25 cellular contexts compared by ENCODE assay signal in genomic region chr7:80182630-80183276, GRCh38. TPM values are rescaled to one million over a fixed set of nuclear protein-coding genes. Genes with fewer than 3 reads are reported as not detected.
DNase-seq lines count a peak whose midpoint lies in the region; ATAC-seq and TF ChIP-seq lines count a peak whose summit lies in the region.
"Had no signal": no experiment of that assay in that cellular context is flagged by ENCODE, and none has a peak within 500 bp of the region (broad histone marks: within the 10 kb centered on the region; RNA-seq: fewer than 3 reads in every experiment).

No MANE protein-coding gene starts in this region.

- H2BK15ac ChIP-seq in H9 (ENCODE audit: low read depth, low read length) (no peak overlapping the region), mesenchymal stem cell (ENCODE audit: low read depth, poor library complexity, severe bottlenecking) (no peak overlapping the region)

- no peak overlapping the region for H2BK12ac ChIP-seq in H9 (ENCODE audit: insufficient read length, low read depth, low read length)
- H2BK12ac ChIP-seq in mesenchymal stem cell (ENCODE audit: low read length in 2 of 2), result no peak overlapping the region

- H3K56ac ChIP-seq in H9 (ENCODE audit: insufficient read length, low read depth, low read length), result no peak overlapping the region

- H3K4me2 ChIP-seq in H9 (ENCODE audit: insufficient read depth, insufficient read length, low read length) (peak overlapping the region; percentile 72), mesenchymal stem cell (ENCODE audit: low read length, poor library complexity, severe bottlenecking) (no peak overlapping the region)
- H3K4me2 ChIP-seq: neural progenitor cell had no signal

- no peak for TF ChIP-seq CTCF in H9 (conservative IDR thresholded peaks at IDR 0.05)
- no peak for TF ChIP-seq CTCF in RWPE2 (IDR thresholded peaks at IDR 0.05; ENCODE audit: poor library complexity, severe bottlenecking)
- TF ChIP-seq CTCF in endodermal cell (conservative IDR thresholded peaks at IDR 0.05), result no peak

- H3K4me1 Mint-ChIP-seq in H9, result peaks cover 58 to 78% of the 10 kb centered on the region in 2 experiments
- H3K4me1 Mint-ChIP-seq in endodermal cell, result peaks cover 29% of the 10 kb centered on the region
- peaks cover 16% of the 10 kb centered on the region for H3K4me1 Mint-ChIP-seq in activated CD4-positive, alpha-beta T cell treated with anti-CD3 and anti-CD28 coated beads for 36 hours
- H3K4me1 Mint-ChIP-seq in activated T-cell treated with anti-CD3 and anti-CD28 coated beads, Interleukin-2, amount 50 U/mL, for 72 hours (ENCODE audit: low read depth), result peaks cover 14% of the 10 kb centered on the region
- H3K4me1 Mint-ChIP-seq: activated B cell treated with CpG ODN at 0.5 μM for 24 hours; activated T-helper 17 cell treated with anti-CD3 and anti-CD28 coated beads, Interleukin-2, amount 50 U/mL, for 72 hours had no signal

- H2AK5ac ChIP-seq in H9 (ENCODE audit: insufficient read length, low read length), result no peak overlapping the region
- H2AK5ac ChIP-seq in mesenchymal stem cell (ENCODE audit: low read length, severe bottlenecking), result no peak overlapping the region

- POLR2A ChIA-PET in activated CD4-positive, alpha-beta T cell treated with anti-CD3 and anti-CD28 coated beads for 36 hours (lab: Charles Lee), result no interaction called here

- WGBS in H9 (ENCODE audit: extremely low coverage, insufficient read length, low lambda C conversion rate), result no CpG with 5 or more reads among the region's 3 CpGs
- 52% methylated on average over 2 of the region's 3 CpGs; no CpG with 5 or more reads in 1 of the 2 experiments for WGBS in endodermal cell (ENCODE audit: insufficient coverage in 1 of 2, insufficient read length in 1 of 2), 2 experiments
- 33% methylated on average over 1 of the region's 3 CpGs for WGBS in mesenchymal stem cell

- H3K4me3 Mint-ChIP-seq in H9, result no peak overlapping the region
- no peak overlapping the region for H3K4me3 Mint-ChIP-seq in endodermal cell
- no peak overlapping the region for H3K4me3 Mint-ChIP-seq in activated CD4-positive, alpha-beta T cell treated with anti-CD3 and anti-CD28 coated beads for 36 hours
- no peak overlapping the region for H3K4me3 Mint-ChIP-seq in activated T-cell treated with anti-CD3 and anti-CD28 coated beads, Interleukin-2, amount 50 U/mL, for 72 hours
- H3K4me3 Mint-ChIP-seq: activated B cell treated with CpG ODN at 0.5 μM for 24 hours; activated naive CD4-positive, alpha-beta T cell treated with anti-CD3 and anti-CD28 coated beads, Interleukin-2, amount 50 U/mL, for 24 hours; activated T-helper 17 cell treated with anti-CD3 and anti-CD28 coated beads, Interleukin-2, amount 50 U/mL, for 72 hours; neural progenitor cell; stimulated activated naive CD8-positive, alpha-beta T cell treated with anti-CD3 and anti-CD28 coated beads, Interleukin-15, Interleukin-2, amounts not matched to agents 100 ng/mL and 50 ng/mL, for 24 hours had no signal

- H3K9ac ChIP-seq in H9 (ENCODE audit: extremely low read depth, insufficient read length, low read length) (no peak overlapping the region), endodermal cell (ENCODE audit: extremely low read depth, low read length, poor library complexity, severe bottlenecking) (no peak overlapping the region), mesenchymal stem cell (ENCODE audit: low read length) (no peak overlapping the region)
- H3K9ac ChIP-seq: neural progenitor cell had no signal

- H3K14ac ChIP-seq in H9 (ENCODE audit: insufficient read depth, low read length) (no peak overlapping the region), mesenchymal stem cell (ENCODE audit: low read length in 2 of 2) (no peak overlapping the region)

- no peak overlapping the region for H2BK120ac ChIP-seq in H9 (ENCODE audit: low read depth, low read length, poor library complexity, severe bottlenecking)
- H2BK120ac ChIP-seq in mesenchymal stem cell (ENCODE audit: low read depth, low read length), result no peak overlapping the region

- no peak overlapping the region for H4K8ac ChIP-seq in H9 (replicated peaks; ENCODE audit: insufficient read length, low read depth, low read length)
- H4K8ac ChIP-seq in mesenchymal stem cell (ENCODE audit: low read length), result no peak overlapping the region

- H3K36me3 ChIP-seq in RWPE2 (ENCODE audit: low read depth) (0 out of 2 replicates have a peak, but pooled peaks cover 2% of the 10 kb centered on the region), endodermal cell (ENCODE audit: control insufficient read depth, insufficient read depth, low read length) (no peaks in the 10 kb centered on the region), mesenchymal stem cell (ENCODE audit: control insufficient read depth in 1 of 2, insufficient read depth in 2 of 2, low read depth in 1 of 2, low read length in 2 of 2) (no peaks in the 10 kb centered on the region)
- H3K36me3 ChIP-seq: neural progenitor cell, sigmoid colon, tibial nerve had no signal

- no peak overlapping the region for H4K5ac ChIP-seq in H9 (ENCODE audit: insufficient read length, low read depth, low read length)

- H3K4ac ChIP-seq in H9 (ENCODE audit: low read depth, low read length) (no peak overlapping the region), mesenchymal stem cell (ENCODE audit: low read depth in 1 of 2, low read length in 2 of 2) (no peak overlapping the region)

- H4K20me1 ChIP-seq in H9 (ENCODE audit: control insufficient read depth, insufficient read depth, insufficient read length), result no peaks in the 10 kb centered on the region

- peaks cover 23% of the 10 kb centered on the region for H3K4me1 ChIP-seq in H9 (ENCODE audit: insufficient read depth, low read length)
- H3K4me1 ChIP-seq in RWPE2 (ENCODE audit: insufficient read depth, poor library complexity, severe bottlenecking), result peaks cover 10% of the 10 kb centered on the region
- H3K4me1 ChIP-seq in endodermal cell (ENCODE audit: control insufficient read depth, insufficient read depth, low read length), result no peaks in the 10 kb centered on the region
- no peaks in the 10 kb centered on the region for H3K4me1 ChIP-seq in mesenchymal stem cell (ENCODE audit: control insufficient read depth, insufficient read depth, low read depth, low read length)

- no peaks in the 10 kb centered on the region for H3K9me3 ChIP-seq in H9 (ENCODE audit: control insufficient read depth, low read depth, low read length)
- H3K9me3 ChIP-seq in RWPE2 (ENCODE audit: severe bottlenecking), result no peaks in the 10 kb centered on the region
- no peaks in the 10 kb centered on the region for H3K9me3 ChIP-seq in endodermal cell (ENCODE audit: control insufficient read depth, low read length)
- H3K9me3 ChIP-seq in mesenchymal stem cell (ENCODE audit: control insufficient read depth, low read length), result no peaks in the 10 kb centered on the region
- H3K9me3 ChIP-seq: sigmoid colon, tibial nerve had no signal

- no peaks in the 10 kb centered on the region for H3K23me2 ChIP-seq in H9 (ENCODE audit: insufficient read length, low read depth, low read length, poor library complexity, severe bottlenecking)

- H3K9me3 Mint-ChIP-seq in H9 (no peaks in the 10 kb centered on the region), endodermal cell (no peaks in the 10 kb centered on the region)
- peaks cover 2% of the 10 kb centered on the region for H3K9me3 Mint-ChIP-seq in activated CD4-positive, alpha-beta T cell treated with anti-CD3 and anti-CD28 coated beads for 36 hours (ENCODE audit: low read depth)
- peaks cover 0 to 1% of the 10 kb centered on the region in 2 donors for H3K9me3 Mint-ChIP-seq in activated T-cell treated with anti-CD3 and anti-CD28 coated beads, Interleukin-2, amount 50 U/mL, for 72 hours
- H3K9me3 Mint-ChIP-seq: activated B cell treated with CpG ODN at 0.5 μM for 24 hours; activated naive CD4-positive, alpha-beta T cell treated with anti-CD3 and anti-CD28 coated beads, Interleukin-2, amount 50 U/mL, for 24 hours had no signal

- H3K27ac ChIP-seq in H9 (ENCODE audit: insufficient read length, low read depth, low read length) (peak overlapping the region; percentile 71), RWPE2 (ENCODE audit: poor library complexity, severe bottlenecking) (no peak overlapping the region), endodermal cell (ENCODE audit: low read depth, low read length) (no peak overlapping the region), mesenchymal stem cell (ENCODE audit: low read length, poor library complexity, severe bottlenecking) (no peak overlapping the region)
- H3K27ac ChIP-seq: HL-60, neural progenitor cell, sigmoid colon, tibial nerve had no signal

- H3K36me3 Mint-ChIP-seq in H9 (ENCODE audit: insufficient read depth in 1 of 3, low read depth in 3 of 3), result peaks cover 0 to 5% (median 3%) of the 10 kb centered on the region in 3 experiments; a peak in 2 of 7 replicates
- H3K36me3 Mint-ChIP-seq in endodermal cell (ENCODE audit: low read depth), result no peaks in the 10 kb centered on the region
- no peaks in the 10 kb centered on the region for H3K36me3 Mint-ChIP-seq in activated CD4-positive, alpha-beta T cell treated with anti-CD3 and anti-CD28 coated beads for 36 hours (ENCODE audit: low read depth)
- peaks cover 0 to 5% of the 10 kb centered on the region in 2 donors for H3K36me3 Mint-ChIP-seq in activated T-cell treated with anti-CD3 and anti-CD28 coated beads, Interleukin-2, amount 50 U/mL, for 72 hours (ENCODE audit: insufficient read depth in 2 of 2)
- H3K36me3 Mint-ChIP-seq: activated naive CD4-positive, alpha-beta T cell treated with anti-CD3 and anti-CD28 coated beads, Interleukin-2, amount 50 U/mL, for 24 hours had no signal

- H3T11ph ChIP-seq in H9 (ENCODE audit: low read length), result no peak overlapping the region

- peak; percentile 59; the same call in 2 of the 3 replicates for ATAC-seq in RWPE2 (ENCODE audit: low read depth)
- ATAC-seq in activated CD4-positive, alpha-beta T cell treated with anti-CD3 and anti-CD28 coated beads for 36 hours, result no peak
- no peak for ATAC-seq in activated T-cell treated with anti-CD3 and anti-CD28 coated beads, Interleukin-2, amount 50 U/mL, for 72 hours (replicated peaks in 1 of 2)
- ATAC-seq: activated T-helper 17 cell treated with anti-CD3 and anti-CD28 coated beads, Interleukin-2, amount 50 U/mL, for 72 hours had no signal

- no peak overlapping the region for H2BK20ac ChIP-seq in H9 (ENCODE audit: low read depth, low read length, poor library complexity, severe bottlenecking)

- H3K18ac ChIP-seq in H9 (ENCODE audit: insufficient read length, low read depth, low read length) (no peak overlapping the region), mesenchymal stem cell (ENCODE audit: low read depth in 1 of 2, low read length in 2 of 2) (no peak overlapping the region)

- H4K91ac ChIP-seq in H9 (ENCODE audit: insufficient read length, low read depth, low read length) (no peak overlapping the region), mesenchymal stem cell (ENCODE audit: low read length) (no peak overlapping the region)

- H2BK5ac ChIP-seq in H9 (ENCODE audit: insufficient read length, low read length) (no peak overlapping the region), mesenchymal stem cell (ENCODE audit: low read depth, low read length, poor library complexity, severe bottlenecking) (no peak overlapping the region)

- H2AFZ ChIP-seq in H9 (ENCODE audit: low read length) (no peak overlapping the region), mesenchymal stem cell (ENCODE audit: low read depth, low read length) (no peak overlapping the region)
- H2AFZ ChIP-seq: neural progenitor cell had no signal

- peak overlapping the region in 2 of 3 experiments; percentile 49 to 80; a peak in 4 of 7 replicates for H3K27ac Mint-ChIP-seq in H9
- H3K27ac Mint-ChIP-seq in endodermal cell, result no peak overlapping the region
- no peak overlapping the region for H3K27ac Mint-ChIP-seq in activated CD4-positive, alpha-beta T cell treated with anti-CD3 and anti-CD28 coated beads for 36 hours
- H3K27ac Mint-ChIP-seq in activated T-cell treated with anti-CD3 and anti-CD28 coated beads, Interleukin-2, amount 50 U/mL, for 72 hours, result no peak overlapping the region
- H3K27ac Mint-ChIP-seq: activated B cell treated with CpG ODN at 0.5 μM for 24 hours; activated naive CD4-positive, alpha-beta T cell treated with anti-CD3 and anti-CD28 coated beads, Interleukin-2, amount 50 U/mL, for 24 hours; activated T-helper 17 cell treated with anti-CD3 and anti-CD28 coated beads, Interleukin-2, amount 50 U/mL, for 72 hours; neural progenitor cell; stimulated activated naive CD8-positive, alpha-beta T cell treated with anti-CD3 and anti-CD28 coated beads, Interleukin-15, Interleukin-2, amounts not matched to agents 100 ng/mL and 50 ng/mL, for 24 hours had no signal

- CTCF ChIA-PET in activated CD4-positive, alpha-beta T cell treated with anti-CD3 and anti-CD28 coated beads for 36 hours (lab: Charles Lee), result no interaction called here

- no peak overlapping the region for H3K4me3 ChIP-seq in RWPE2 (ENCODE audit: severe bottlenecking)
- no peak overlapping the region for H3K4me3 ChIP-seq in endodermal cell (ENCODE audit: low read length)
- H3K4me3 ChIP-seq in mesenchymal stem cell (ENCODE audit: insufficient read depth in 1 of 2, low read depth in 1 of 2, low read length in 2 of 2), result no peak overlapping the region
- H3K4me3 ChIP-seq: neural progenitor cell, sigmoid colon, tibial nerve had no signal

- H3K27me3 Mint-ChIP-seq in H9 (ENCODE audit: low read depth), result no peaks in the 10 kb centered on the region
- no peaks in the 10 kb centered on the region for H3K27me3 Mint-ChIP-seq in endodermal cell (ENCODE audit: insufficient read depth)
- peaks cover 5% of the 10 kb centered on the region for H3K27me3 Mint-ChIP-seq in activated CD4-positive, alpha-beta T cell treated with anti-CD3 and anti-CD28 coated beads for 36 hours
- H3K27me3 Mint-ChIP-seq in activated T-cell treated with anti-CD3 and anti-CD28 coated beads, Interleukin-2, amount 50 U/mL, for 72 hours (ENCODE audit: low read depth), result peaks cover 4% of the 10 kb centered on the region
- H3K27me3 Mint-ChIP-seq: activated B cell treated with CpG ODN at 0.5 μM for 24 hours; activated naive CD4-positive, alpha-beta T cell treated with anti-CD3 and anti-CD28 coated beads, Interleukin-2, amount 50 U/mL, for 24 hours; activated T-helper 17 cell treated with anti-CD3 and anti-CD28 coated beads, Interleukin-2, amount 50 U/mL, for 72 hours had no signal

- no peak overlapping the region for H3K23ac ChIP-seq in H9 (ENCODE audit: insufficient read length, low read depth, low read length)
- no peak overlapping the region for H3K23ac ChIP-seq in mesenchymal stem cell (ENCODE audit: low read length in 2 of 2)

- DNase-seq in H9 (no peak), RWPE2 (ENCODE audit: low spot score) (no peak), endodermal cell (peak; percentile 49), mesenchymal stem cell (peak; percentile 40), H4 (ENCODE audit: low spot score) (no peak)
- no peak for DNase-seq in activated CD4-positive, alpha-beta T cell treated with anti-CD3 and anti-CD28 coated beads for 36 hours
- DNase-seq in activated T-cell treated with anti-CD3 and anti-CD28 coated beads, Interleukin-2, amount 50 U/mL, for 72 hours, result no peak
- no peak for DNase-seq in stimulated activated CD4-positive, alpha-beta T cell treated with anti-CD3 and anti-CD28 coated beads, Interleukin-2, amount 100 ng/mL, for 48 hours
- DNase-seq: activated B cell treated with CpG ODN at 0.5 μM for 24 hours; activated CD4-positive, alpha-beta T cell treated with anti-CD3 and anti-CD28 coated beads, Interleukin-2, amount 50 U/mL, for 48 hours; activated CD8-positive, alpha-beta memory T cell treated with anti-CD3 and anti-CD28 coated beads, Interleukin-2, amount 50 U/mL, for 4 hours; aorta; central memory CD4-positive, alpha-beta T cell; NCI-H2081; NCI-H446; OCI-M1; posterior cingulate gyrus; Right ventricle myocardium superior; sigmoid colon had no signal

- H3K79me1 ChIP-seq in H9 (ENCODE audit: insufficient read depth, low read depth, low read length, poor library complexity, severe bottlenecking), result peaks cover 7% of the 10 kb centered on the region
- peaks cover 6% of the 10 kb centered on the region for H3K79me1 ChIP-seq in mesenchymal stem cell (replicated peaks; ENCODE audit: low read length, poor library complexity, severe bottlenecking)

- intact Hi-C loops in activated CD4-positive, alpha-beta T cell treated with anti-CD3 and anti-CD28 coated beads for 36 hours (cut with DNase I, micrococcal nuclease), result no loop called here

- peaks cover 5% of the 10 kb centered on the region; the same call in 1 of the 2 replicates for H3K79me2 ChIP-seq in H9 (ENCODE audit: insufficient read depth, low read length)

- H3K27me3 ChIP-seq in H9 (ENCODE audit: insufficient read depth, low read length) (no peaks in the 10 kb centered on the region), RWPE2 (ENCODE audit: insufficient read depth, poor library complexity, severe bottlenecking) (no peaks in the 10 kb centered on the region), endodermal cell (ENCODE audit: control insufficient read depth, insufficient read depth, low read length, poor library complexity, severe bottlenecking) (no peaks in the 10 kb centered on the region), mesenchymal stem cell (ENCODE audit: control insufficient read depth in 1 of 2, insufficient read depth in 1 of 2, low read length in 2 of 2) (no peaks in the 10 kb centered on the region)
- H3K27me3 ChIP-seq: neural progenitor cell, sigmoid colon, tibial nerve had no signal

RNA-seq across cellular contexts. Expression of gene GNAI1, which starts 48.1 kb away (rescaled TPM):
- total RNA-seq in H9 (2021), result 14.1 and 14.8 TPM in 2 replicates
- 10 to 100 TPM; 21.5 to 27.0 TPM for total RNA-seq in endodermal cell
- 34.3 TPM for polyA plus RNA-seq in endodermal cell (2013, experiment 1 of 2)
- 28.9 TPM for polyA plus RNA-seq in endodermal cell (2013, experiment 2 of 2)
- 161 TPM for polyA plus RNA-seq in mesenchymal stem cell (2013, experiment 1 of 2)
- 168 TPM for polyA plus RNA-seq in mesenchymal stem cell (2013, experiment 2 of 2)
- 1 to 10 TPM; 3.6 to 4.1 TPM for total RNA-seq in activated CD4-positive, alpha-beta T cell treated with anti-CD3 and anti-CD28 coated beads for 36 hours
- 1 to 10 TPM; 4.0 to 4.4 TPM for total RNA-seq in activated T-cell treated with anti-CD3 and anti-CD28 coated beads, Interleukin-2, amount 50 U/mL, for 72 hours
- 71.9 and 85.0 TPM in 2 replicates for total RNA-seq in H4 (2014; rRNA removed; shearing (Covaris generic))
- total RNA-seq: activated T-helper 17 cell treated with anti-CD3 and anti-CD28 coated beads, Interleukin-2, amount 50 U/mL, for 72 hours had no signal

Comparison
In these comparisons a context has a peak if more than half of its experiments do, and no peak if none do; other contexts are left out.
1. DNase-seq: peak in endodermal cell (single experiment) and mesenchymal stem cell (single experiment); none in H9 (single experiment), RWPE2 (single experiment), activated CD4-positive, alpha-beta T cell treated with anti-CD3 and anti-CD28 coated beads for 36 hours (single experiment), activated T-cell treated with anti-CD3 and anti-CD28 coated beads, Interleukin-2, amount 50 U/mL, for 72 hours (0 of 2), stimulated activated CD4-positive, alpha-beta T cell treated with anti-CD3 and anti-CD28 coated beads, Interleukin-2, amount 100 ng/mL, for 48 hours (0 of 2) and H4 (single experiment).
2. H3K27ac Mint-ChIP-seq: peak in H9 (2 of 3); none in endodermal cell (single experiment), activated CD4-positive, alpha-beta T cell treated with anti-CD3 and anti-CD28 coated beads for 36 hours (single experiment) and activated T-cell treated with anti-CD3 and anti-CD28 coated beads, Interleukin-2, amount 50 U/mL, for 72 hours (single experiment).